In genomic region chr22:46054878-46055158, GRCh38 we compare ENCODE assay signal across 2 cellular contexts.
TF ChIP-seq lines count a peak whose summit lies in the region.

No MANE protein-coding gene starts in this region.

TF ChIP-seq in liver, 16 proteins besides CTCF, POLR2A, EP300 and RAD21 (continued from another document):
- TF ChIP-seq ATF3 (IDR thresholded peaks at IDR 0.05) = no peak
- TF ChIP-seq YY1 (IDR thresholded peaks at IDR 0.05) = no peak
- no peak for TF ChIP-seq JUND (IDR thresholded peaks at IDR 0.05)
- no peak for TF ChIP-seq TAF1 (conservative IDR thresholded peaks at IDR 0.05)
- TF ChIP-seq MAX (IDR thresholded peaks at IDR 0.05) = no peak
- no peak for TF ChIP-seq NR2F2 (IDR thresholded peaks at IDR 0.05)
- TF ChIP-seq ZBTB33 (IDR thresholded peaks at IDR 0.05) = no peak
- TF ChIP-seq SP1 (IDR thresholded peaks at IDR 0.05) = no peak
- TF ChIP-seq RXRA (IDR thresholded peaks at IDR 0.05) = no peak
- no peak for TF ChIP-seq GABPA (IDR thresholded peaks at IDR 0.05 in 1 of 2, conservative IDR thresholded peaks at IDR 0.05 in 1 of 2)
- TF ChIP-seq EGR1 (IDR thresholded peaks at IDR 0.05; ENCODE audit: low read depth in 2 of 2) = no peak
- no peak for TF ChIP-seq HNF4G (IDR thresholded peaks at IDR 0.05)
- no peak for TF ChIP-seq FOXA2 (IDR thresholded peaks at IDR 0.05)
- no peak for TF ChIP-seq FOXA1 (IDR thresholded peaks at IDR 0.05)

TF ChIP-seq in HepG2, 621 proteins besides CTCF, POLR2A, EP300 and RAD21 (continued from another document):
- no peak for TF ChIP-seq ZNF550 (CRISPR knock-in tag; IDR thresholded peaks at IDR 0.05; ENCODE audit: borderline replicate concordance)
- TF ChIP-seq RAD51 (IDR thresholded peaks at IDR 0.05; ENCODE audit: borderline replicate concordance) = no peak
- TF ChIP-seq KAT8 (CRISPR knock-in tag; IDR thresholded peaks at IDR 0.05) = no peak
- no peak for TF ChIP-seq SKI (IDR thresholded peaks at IDR 0.05; ENCODE audit: partially characterized antibody)
- no peak for TF ChIP-seq KLF12 (CRISPR knock-in tag; IDR thresholded peaks at IDR 0.05; ENCODE audit: borderline replicate concordance)
- no peak for TF ChIP-seq MLLT10 (CRISPR knock-in tag; IDR thresholded peaks at IDR 0.05)
- TF ChIP-seq JUN (CRISPR knock-in tag; IDR thresholded peaks at IDR 0.05) = no peak
- no peak for TF ChIP-seq ELF3 (CRISPR knock-in tag; IDR thresholded peaks at IDR 0.05)
- no peak for TF ChIP-seq BATF2 (CRISPR knock-in tag; IDR thresholded peaks at IDR 0.05)
